Comparison of ENCODE assay signal across 12 cellular contexts in genomic region chr19:16141043-16141442, GRCh38. TPM values are rescaled to one million over a fixed set of nuclear protein-coding genes. Genes with fewer than 3 reads are reported as not detected.
A peak's percentile ranks its signal among the peaks of the same experiment; 100 is the strongest.
DNase-seq lines count a peak whose midpoint lies in the region; ATAC-seq, FAIRE-seq and TF ChIP-seq lines count a peak whose summit lies in the region.
"Had no signal": no experiment of that assay in that cellular context is flagged by ENCODE, and none has a peak within 500 bp of the region (broad histone marks: within the 10 kb centered on the region; RNA-seq: fewer than 3 reads in every experiment).

No MANE protein-coding gene starts in this region.

- FAIRE-seq in frontal cortex (lab: Jason Lieb, UNC), result no peak

- H3K36me3 ChIP-seq in Peyer's patch, result no peaks in the 10 kb centered on the region
- H3K36me3 ChIP-seq: tibial artery had no signal

- H3K9me3 Mint-ChIP-seq in natural killer cell treated with Interleukin-12 subunit alpha and Interleukin-12 subunit beta and Interleukin-15 and Interleukin-18, amount 100 ng/mL, for 72 hours, result no peaks in the 10 kb centered on the region

- peak overlapping the region; percentile 79 for H3K4me3 Mint-ChIP-seq in natural killer cell treated with Interleukin-12 subunit alpha and Interleukin-12 subunit beta and Interleukin-15 and Interleukin-18, amount 100 ng/mL, for 72 hours

- peaks cover 24% of the 10 kb centered on the region for H3K36me3 Mint-ChIP-seq in natural killer cell treated with Interleukin-12 subunit alpha and Interleukin-12 subunit beta and Interleukin-15 and Interleukin-18, amount 100 ng/mL, for 72 hours

- H3K4me1 Mint-ChIP-seq in natural killer cell treated with Interleukin-12 subunit alpha and Interleukin-12 subunit beta and Interleukin-15 and Interleukin-18, amount 100 ng/mL, for 72 hours (ENCODE audit: low read depth in 2 of 2), result peaks cover 68 to 80% of the 10 kb centered on the region in 2 donors

- no peak for TF ChIP-seq POLR2A in Peyer's patch (IDR thresholded peaks at IDR 0.05)

- TF ChIP-seq CTCF in Peyer's patch (IDR thresholded peaks at IDR 0.05), result no peak

- peaks cover 0 to 10% (median 10%) of the 10 kb centered on the region in 4 donors for H3K4me1 ChIP-seq in Peyer's patch
- H3K4me1 ChIP-seq: tibial artery had no signal

- H3K27ac ChIP-seq in Peyer's patch, result peak overlapping the region in 2 of 4 donors; percentile 35 to 88
- H3K27ac ChIP-seq: 22Rv1, hepatocyte, tibial artery had no signal

- DNase-seq in NK-92 treated with Interleukin-12 subunit alpha and Interleukin-12 subunit beta, amount 100 ng/mL, for 24 hours (lab: John Stamatoyannopoulos, UW), result peak; percentile 73
- DNase-seq in NK-92 (lab: John Stamatoyannopoulos, UW; ENCODE audit: unreplicated experiment) (no peak), Peyer's patch (peak in 2 of 3 donors; percentile 80 to 86), frontal cortex (ENCODE audit: low spot score in 2 of 2) (no peak), epidermal melanocyte (ENCODE audit: insufficient read length, low spot score) (no peak), NCI-H774 (lab: John Stamatoyannopoulos, UW) (no peak)
- DNase-seq in natural killer cell treated with Interleukin-12 subunit alpha and Interleukin-12 subunit beta and Interleukin-15 and Interleukin-18, amount 100 ng/mL, for 72 hours (ENCODE audit: low spot score), result no peak
- DNase-seq: NCI-H1105, tibial artery had no signal

- peak; percentile 48 for ATAC-seq in HG02759 (IDR thresholded peaks at IDR 0.05; ENCODE audit: unreplicated experiment)
- peak; percentile 21 to 56 for ATAC-seq in natural killer cell treated with Interleukin-12 subunit alpha and Interleukin-12 subunit beta and Interleukin-15 and Interleukin-18, amount 100 ng/mL, for 72 hours

- H3K4me3 ChIP-seq in Peyer's patch, result no peak overlapping the region
- H3K4me3 ChIP-seq: hepatocyte, tibial artery had no signal

- no peaks in the 10 kb centered on the region for H3K27me3 Mint-ChIP-seq in natural killer cell treated with Interleukin-12 subunit alpha and Interleukin-12 subunit beta and Interleukin-15 and Interleukin-18, amount 100 ng/mL, for 72 hours

- H3K27ac Mint-ChIP-seq in natural killer cell treated with Interleukin-12 subunit alpha and Interleukin-12 subunit beta and Interleukin-15 and Interleukin-18, amount 100 ng/mL, for 72 hours, result peak overlapping the region; percentile 92 to 98

- no peaks in the 10 kb centered on the region for H3K27me3 ChIP-seq in Peyer's patch
- H3K27me3 ChIP-seq: hepatocyte had no signal

- H3K9me3 ChIP-seq in Peyer's patch, result no peaks in the 10 kb centered on the region
- H3K9me3 ChIP-seq: tibial artery had no signal

RNA-seq across cellular contexts. Expression of gene HSH2D, which starts 2.4 kb away (rescaled TPM):
- total RNA-seq in Peyer's patch (100 to 1,000 TPM in 1 of 4 donors, 10 to 100 TPM in 3; 28.0 to 111 (median 58.8) TPM), frontal cortex (under 0.01 TPM)
- 100 to 1,000 TPM; 135 to 188 TPM for total RNA-seq in natural killer cell treated with Interleukin-12 subunit alpha and Interleukin-12 subunit beta and Interleukin-15 and Interleukin-18, amount 100 ng/mL, for 72 hours

RNA-seq across cellular contexts. Expression of gene RAB8A, which starts 29.4 kb away (rescaled TPM):
- total RNA-seq in Peyer's patch (100 to 1,000 TPM in 2 of 4 donors, 10 to 100 TPM in 2; 53.6 to 138 (median 113) TPM), frontal cortex (45.2 TPM)
- 100 to 1,000 TPM; 166 to 260 TPM for total RNA-seq in natural killer cell treated with Interleukin-12 subunit alpha and Interleukin-12 subunit beta and Interleukin-15 and Interleukin-18, amount 100 ng/mL, for 72 hours

RNA-seq across cellular contexts. Expression of gene CIB3, which starts 32.3 kb away (rescaled TPM):
- total RNA-seq in Peyer's patch, result not detected
- total RNA-seq in natural killer cell treated with Interleukin-12 subunit alpha and Interleukin-12 subunit beta and Interleukin-15 and Interleukin-18, amount 100 ng/mL, for 72 hours, result 1 to 10 TPM in 1 of 2 donors, not detected in 1; 1.4 TPM
- total RNA-seq in frontal cortex, result not detected
- total RNA-seq: hepatocyte had no signal

RNA-seq across cellular contexts. Expression of gene FAM32A, which starts 44.2 kb away (rescaled TPM):
- 100 to 1,000 TPM in 2 of 4 donors, 10 to 100 TPM in 2; 88.0 to 116 (median 102) TPM for total RNA-seq in Peyer's patch
- 10 to 100 TPM; 46.7 to 60.8 TPM for total RNA-seq in natural killer cell treated with Interleukin-12 subunit alpha and Interleukin-12 subunit beta and Interleukin-15 and Interleukin-18, amount 100 ng/mL, for 72 hours
- 122 TPM for total RNA-seq in frontal cortex

RNA-seq across cellular contexts. Expression of gene AP1M1, which starts 56.7 kb away (rescaled TPM):
- total RNA-seq in Peyer's patch (10 to 100 TPM; 52.7 to 83.9 (median 62.8) TPM), frontal cortex (28.1 TPM)
- 100 to 1,000 TPM; 115 to 145 TPM for total RNA-seq in natural killer cell treated with Interleukin-12 subunit alpha and Interleukin-12 subunit beta and Interleukin-15 and Interleukin-18, amount 100 ng/mL, for 72 hours

Comparison
In these comparisons a context has a peak if more than half of its experiments do, and no peak if none do; other contexts are left out.
1. DNase-seq: peak in NK-92 treated with Interleukin-12 subunit alpha and Interleukin-12 subunit beta, amount 100 ng/mL, for 24 hours (single experiment) and Peyer's patch (2 of 3); none in NK-92 (single experiment), natural killer cell treated with Interleukin-12 subunit alpha and Interleukin-12 subunit beta and Interleukin-15 and Interleukin-18, amount 100 ng/mL, for 72 hours (single experiment), frontal cortex (0 of 2), epidermal melanocyte (single experiment) and NCI-H774 (single experiment).
2. RNA of gene HSH2D, which starts 2.4 kb away (total RNA-seq): 135 to 188 TPM in natural killer cell treated with Interleukin-12 subunit alpha and Interleukin-12 subunit beta and Interleukin-15 and Interleukin-18, amount 100 ng/mL, for 72 hours and 28.0 to 111 TPM in Peyer's patch; under 0.01 TPM in frontal cortex (single experiment); every median in the first group is over 10 times any median in the second.